Comparison of ENCODE assay signal across 1 cellular context in the genomic region with DNA sequence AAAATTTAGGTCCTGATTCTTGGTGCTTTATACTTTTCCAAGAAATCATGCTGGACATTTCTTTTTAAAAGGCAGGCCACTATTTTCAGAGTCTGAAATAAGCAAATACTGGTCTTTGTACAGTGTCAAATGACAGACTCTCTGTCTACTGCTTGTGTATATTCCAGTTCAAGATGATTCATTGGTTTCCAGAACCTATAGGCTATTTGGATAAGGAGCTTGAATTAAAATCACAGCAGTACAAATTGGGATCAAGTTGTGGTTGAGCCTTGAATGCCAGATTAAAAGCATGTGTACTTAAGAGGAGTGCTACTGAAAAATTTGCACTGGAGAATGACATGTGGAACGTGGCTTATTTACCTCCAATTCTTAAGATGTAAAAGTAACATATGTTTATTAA.
TF ChIP-seq lines count a peak whose summit lies in the region.

No MANE protein-coding gene starts in this region.

TF ChIP-seq in IMR-90, 13 proteins besides CTCF, POLR2A, EP300 and RAD21:
- TF ChIP-seq NFE2L2 (IDR thresholded peaks at IDR 0.05; ENCODE audit: low read depth, low read length) (no peak), BHLHE40 (IDR thresholded peaks at IDR 0.05; ENCODE audit: low read depth, low read length) (peak; percentile 11; the same call in 1 of the 2 replicates), CEBPB (IDR thresholded peaks at IDR 0.05; ENCODE audit: low read depth, low read length) (no peak)
